Comparison of ENCODE assay signal across 1 cellular context in the genomic region with DNA sequence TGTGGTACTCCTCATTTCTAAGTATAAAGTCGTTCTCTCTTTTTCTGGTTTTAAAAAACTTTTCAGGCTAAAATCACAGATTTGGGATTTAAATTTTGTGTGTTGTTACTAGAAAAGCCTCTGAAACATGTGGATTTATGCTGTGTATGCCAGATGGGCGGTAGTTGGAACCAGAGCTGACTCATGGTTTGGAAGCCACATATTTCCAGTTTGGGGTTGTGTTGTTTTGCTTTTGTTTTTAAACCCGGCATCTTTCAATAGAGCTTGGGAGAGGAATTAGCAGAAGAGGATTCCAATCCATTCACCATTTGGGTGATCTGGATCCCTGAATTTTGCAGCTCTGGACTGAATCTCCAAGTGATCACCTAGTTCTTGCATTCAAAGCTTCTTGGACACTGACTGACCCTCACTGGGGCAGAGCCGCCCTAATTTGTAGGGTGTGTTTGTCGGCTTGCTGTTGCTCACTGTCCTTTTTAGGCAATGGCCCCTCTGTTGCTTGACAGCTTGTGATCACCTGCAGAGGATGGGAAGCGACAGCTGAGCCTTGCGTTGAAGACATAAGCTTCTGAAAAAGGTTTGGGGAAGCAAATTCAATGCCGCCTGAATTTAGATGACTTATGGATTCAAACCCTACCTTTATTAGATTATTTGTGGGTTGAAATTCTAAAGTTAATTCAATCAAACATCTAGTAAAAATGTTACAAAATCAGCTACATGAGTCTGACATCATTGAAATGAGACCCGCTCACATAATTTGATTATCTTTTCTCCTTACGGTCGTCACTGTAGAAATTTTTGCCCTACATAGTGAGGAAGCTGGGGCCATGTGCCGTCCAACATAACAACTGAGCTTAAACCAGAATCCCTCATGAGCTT.
TF ChIP-seq lines count a peak whose summit lies in the region.

No MANE protein-coding gene starts in this region.

TF ChIP-seq in HepG2, 621 proteins besides CTCF, POLR2A, EP300 and RAD21 (continued from another document):
- TF ChIP-seq ZNF232 (CRISPR knock-in tag; IDR thresholded peaks at IDR 0.05; ENCODE audit: borderline replicate concordance) (no peak), NFYB (CRISPR knock-in tag; IDR thresholded peaks at IDR 0.05) (no peak), ZNF33B (CRISPR knock-in tag; IDR thresholded peaks at IDR 0.05) (no peak), DNMT3B (CRISPR knock-in tag; conservative IDR thresholded peaks at IDR 0.05) (no peak)
TF ChIP-seq in HepG2: peak in this region for 0.
